In the genomic region with DNA sequence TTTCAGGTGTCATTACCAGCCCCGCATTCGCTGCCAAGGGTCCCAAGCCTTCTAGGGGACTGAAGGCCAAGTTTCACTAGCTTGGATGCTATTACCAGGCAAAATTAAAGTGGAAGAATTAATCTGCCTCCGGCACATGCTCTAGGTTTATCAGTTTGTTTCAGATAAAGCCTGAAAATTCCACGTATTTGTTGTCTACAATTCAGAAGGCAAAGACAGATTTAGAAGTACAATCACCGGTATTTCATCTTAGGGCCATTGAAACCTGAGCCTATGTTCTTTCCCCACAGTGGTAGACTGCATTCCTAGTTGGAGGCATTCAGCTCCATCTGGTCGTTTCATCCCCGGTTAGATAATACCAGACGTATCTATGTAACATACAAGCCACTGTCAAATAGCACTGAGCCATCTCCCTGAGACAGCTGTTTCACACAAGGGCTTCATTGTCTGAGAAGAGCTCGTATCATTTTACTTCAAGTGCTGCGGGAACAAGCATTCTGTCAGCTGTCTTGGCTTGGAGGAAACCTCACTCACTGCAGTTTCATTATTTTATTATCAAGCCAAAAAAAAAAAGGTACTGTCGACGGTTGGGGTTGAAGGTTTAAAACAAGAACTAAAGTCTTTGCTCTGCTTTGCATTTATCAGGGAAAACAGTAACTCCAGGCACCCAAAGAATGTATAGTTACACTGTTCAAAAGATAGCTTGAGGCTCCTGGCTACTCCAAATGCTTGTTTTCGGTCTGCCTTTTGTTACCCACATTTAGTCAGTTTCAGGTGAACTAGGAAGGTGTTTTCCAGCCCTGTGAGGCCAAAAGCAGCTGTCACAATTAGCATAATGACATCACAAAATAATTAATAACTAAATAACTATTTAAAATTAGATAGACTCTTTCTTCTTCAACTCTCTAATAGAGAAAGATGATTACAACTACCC, we compare ENCODE assay signal across 1 cellular context.
TF ChIP-seq lines count a peak whose summit lies in the region.

No MANE protein-coding gene starts in this region.

TF ChIP-seq in K562, 482 proteins besides CTCF, POLR2A, EP300 and RAD21 (continued from another document and continues in another):
- TF ChIP-seq, protein P1, sequence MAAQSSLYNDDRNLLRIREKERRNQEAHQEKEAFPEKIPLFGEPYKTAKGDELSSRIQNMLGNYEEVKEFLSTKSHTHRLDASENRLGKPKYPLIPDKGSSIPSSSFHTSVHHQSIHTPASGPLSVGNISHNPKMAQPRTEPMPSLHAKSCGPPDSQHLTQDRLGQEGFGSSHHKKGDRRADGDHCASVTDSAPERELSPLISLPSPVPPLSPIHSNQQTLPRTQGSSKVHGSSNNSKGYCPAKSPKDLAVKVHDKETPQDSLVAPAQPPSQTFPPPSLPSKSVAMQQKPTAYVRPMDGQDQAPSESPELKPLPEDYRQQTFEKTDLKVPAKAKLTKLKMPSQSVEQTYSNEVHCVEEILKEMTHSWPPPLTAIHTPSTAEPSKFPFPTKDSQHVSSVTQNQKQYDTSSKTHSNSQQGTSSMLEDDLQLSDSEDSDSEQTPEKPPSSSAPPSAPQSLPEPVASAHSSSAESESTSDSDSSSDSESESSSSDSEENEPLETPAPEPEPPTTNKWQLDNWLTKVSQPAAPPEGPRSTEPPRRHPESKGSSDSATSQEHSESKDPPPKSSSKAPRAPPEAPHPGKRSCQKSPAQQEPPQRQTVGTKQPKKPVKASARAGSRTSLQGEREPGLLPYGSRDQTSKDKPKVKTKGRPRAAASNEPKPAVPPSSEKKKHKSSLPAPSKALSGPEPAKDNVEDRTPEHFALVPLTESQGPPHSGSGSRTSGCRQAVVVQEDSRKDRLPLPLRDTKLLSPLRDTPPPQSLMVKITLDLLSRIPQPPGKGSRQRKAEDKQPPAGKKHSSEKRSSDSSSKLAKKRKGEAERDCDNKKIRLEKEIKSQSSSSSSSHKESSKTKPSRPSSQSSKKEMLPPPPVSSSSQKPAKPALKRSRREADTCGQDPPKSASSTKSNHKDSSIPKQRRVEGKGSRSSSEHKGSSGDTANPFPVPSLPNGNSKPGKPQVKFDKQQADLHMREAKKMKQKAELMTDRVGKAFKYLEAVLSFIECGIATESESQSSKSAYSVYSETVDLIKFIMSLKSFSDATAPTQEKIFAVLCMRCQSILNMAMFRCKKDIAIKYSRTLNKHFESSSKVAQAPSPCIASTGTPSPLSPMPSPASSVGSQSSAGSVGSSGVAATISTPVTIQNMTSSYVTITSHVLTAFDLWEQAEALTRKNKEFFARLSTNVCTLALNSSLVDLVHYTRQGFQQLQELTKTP (IDR thresholded peaks at IDR 0.05; ENCODE audit: low read depth in 1 of 2, partially characterized antibody in 2 of 2): peak in 1 of 2 experiments; percentile 38
- TF ChIP-seq, protein P2, sequence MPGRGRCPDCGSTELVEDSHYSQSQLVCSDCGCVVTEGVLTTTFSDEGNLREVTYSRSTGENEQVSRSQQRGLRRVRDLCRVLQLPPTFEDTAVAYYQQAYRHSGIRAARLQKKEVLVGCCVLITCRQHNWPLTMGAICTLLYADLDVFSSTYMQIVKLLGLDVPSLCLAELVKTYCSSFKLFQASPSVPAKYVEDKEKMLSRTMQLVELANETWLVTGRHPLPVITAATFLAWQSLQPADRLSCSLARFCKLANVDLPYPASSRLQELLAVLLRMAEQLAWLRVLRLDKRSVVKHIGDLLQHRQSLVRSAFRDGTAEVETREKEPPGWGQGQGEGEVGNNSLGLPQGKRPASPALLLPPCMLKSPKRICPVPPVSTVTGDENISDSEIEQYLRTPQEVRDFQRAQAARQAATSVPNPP (IDR thresholded peaks at IDR 0.05; ENCODE audit: borderline replicate concordance, insufficient read depth, insufficient read length): no peak
- peak; percentile 65 to 76; a peak in 3 of 4 replicates for TF ChIP-seq ARNT (IDR thresholded peaks at IDR 0.05)
- TF ChIP-seq NR2C2 (CRISPR knock-in tag; IDR thresholded peaks at IDR 0.05): no peak
- no peak for TF ChIP-seq NR2C2 (tag; IDR thresholded peaks at IDR 0.05)
- TF ChIP-seq NR1H2 (CRISPR knock-in tag; IDR thresholded peaks at IDR 0.05): no peak
- TF ChIP-seq NCOA4 (IDR thresholded peaks at IDR 0.05; ENCODE audit: partially characterized antibody): no peak
- TF ChIP-seq, protein P3, sequence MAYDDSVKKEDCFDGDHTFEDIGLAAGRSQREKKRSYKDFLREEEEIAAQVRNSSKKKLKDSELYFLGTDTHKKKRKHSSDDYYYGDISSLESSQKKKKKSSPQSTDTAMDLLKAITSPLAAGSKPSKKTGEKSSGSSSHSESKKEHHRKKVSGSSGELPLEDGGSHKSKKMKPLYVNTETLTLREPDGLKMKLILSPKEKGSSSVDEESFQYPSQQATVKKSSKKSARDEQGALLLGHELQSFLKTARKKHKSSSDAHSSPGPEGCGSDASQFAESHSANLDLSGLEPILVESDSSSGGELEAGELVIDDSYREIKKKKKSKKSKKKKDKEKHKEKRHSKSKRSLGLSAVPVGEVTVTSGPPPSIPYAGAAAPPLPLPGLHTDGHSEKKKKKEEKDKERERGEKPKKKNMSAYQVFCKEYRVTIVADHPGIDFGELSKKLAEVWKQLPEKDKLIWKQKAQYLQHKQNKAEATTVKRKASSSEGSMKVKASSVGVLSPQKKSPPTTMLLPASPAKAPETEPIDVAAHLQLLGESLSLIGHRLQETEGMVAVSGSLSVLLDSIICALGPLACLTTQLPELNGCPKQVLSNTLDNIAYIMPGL (CRISPR knock-in tag; IDR thresholded peaks at IDR 0.05): no peak
- TF ChIP-seq ZNF133 (CRISPR knock-in tag; IDR thresholded peaks at IDR 0.05): no peak
- no peak for TF ChIP-seq DDX20 (tag; IDR thresholded peaks at IDR 0.05; ENCODE audit: low read depth)
- peak; percentile 45; the same call in 1 of the 2 replicates for TF ChIP-seq NCOA1 (IDR thresholded peaks at IDR 0.05; ENCODE audit: low read depth)
- TF ChIP-seq, protein P4, sequence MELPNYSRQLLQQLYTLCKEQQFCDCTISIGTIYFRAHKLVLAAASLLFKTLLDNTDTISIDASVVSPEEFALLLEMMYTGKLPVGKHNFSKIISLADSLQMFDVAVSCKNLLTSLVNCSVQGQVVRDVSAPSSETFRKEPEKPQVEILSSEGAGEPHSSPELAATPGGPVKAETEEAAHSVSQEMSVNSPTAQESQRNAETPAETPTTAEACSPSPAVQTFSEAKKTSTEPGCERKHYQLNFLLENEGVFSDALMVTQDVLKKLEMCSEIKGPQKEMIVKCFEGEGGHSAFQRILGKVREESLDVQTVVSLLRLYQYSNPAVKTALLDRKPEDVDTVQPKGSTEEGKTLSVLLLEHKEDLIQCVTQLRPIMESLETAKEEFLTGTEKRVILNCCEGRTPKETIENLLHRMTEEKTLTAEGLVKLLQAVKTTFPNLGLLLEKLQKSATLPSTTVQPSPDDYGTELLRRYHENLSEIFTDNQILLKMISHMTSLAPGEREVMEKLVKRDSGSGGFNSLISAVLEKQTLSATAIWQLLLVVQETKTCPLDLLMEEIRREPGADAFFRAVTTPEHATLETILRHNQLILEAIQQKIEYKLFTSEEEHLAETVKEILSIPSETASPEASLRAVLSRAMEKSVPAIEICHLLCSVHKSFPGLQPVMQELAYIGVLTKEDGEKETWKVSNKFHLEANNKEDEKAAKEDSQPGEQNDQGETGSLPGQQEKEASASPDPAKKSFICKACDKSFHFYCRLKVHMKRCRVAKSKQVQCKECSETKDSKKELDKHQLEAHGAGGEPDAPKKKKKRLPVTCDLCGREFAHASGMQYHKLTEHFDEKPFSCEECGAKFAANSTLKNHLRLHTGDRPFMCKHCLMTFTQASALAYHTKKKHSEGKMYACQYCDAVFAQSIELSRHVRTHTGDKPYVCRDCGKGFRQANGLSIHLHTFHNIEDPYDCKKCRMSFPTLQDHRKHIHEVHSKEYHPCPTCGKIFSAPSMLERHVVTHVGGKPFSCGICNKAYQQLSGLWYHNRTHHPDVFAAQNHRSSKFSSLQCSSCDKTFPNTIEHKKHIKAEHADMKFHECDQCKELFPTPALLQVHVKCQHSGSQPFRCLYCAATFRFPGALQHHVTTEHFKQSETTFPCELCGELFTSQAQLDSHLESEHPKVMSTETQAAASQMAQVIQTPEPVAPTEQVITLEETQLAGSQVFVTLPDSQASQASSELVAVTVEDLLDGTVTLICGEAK (IDR thresholded peaks at IDR 0.05): peak; percentile 34; the same call in 1 of the 2 replicates
- TF ChIP-seq, protein P4 (CRISPR knock-in tag; IDR thresholded peaks at IDR 0.05): no peak
- TF ChIP-seq, protein P5, sequence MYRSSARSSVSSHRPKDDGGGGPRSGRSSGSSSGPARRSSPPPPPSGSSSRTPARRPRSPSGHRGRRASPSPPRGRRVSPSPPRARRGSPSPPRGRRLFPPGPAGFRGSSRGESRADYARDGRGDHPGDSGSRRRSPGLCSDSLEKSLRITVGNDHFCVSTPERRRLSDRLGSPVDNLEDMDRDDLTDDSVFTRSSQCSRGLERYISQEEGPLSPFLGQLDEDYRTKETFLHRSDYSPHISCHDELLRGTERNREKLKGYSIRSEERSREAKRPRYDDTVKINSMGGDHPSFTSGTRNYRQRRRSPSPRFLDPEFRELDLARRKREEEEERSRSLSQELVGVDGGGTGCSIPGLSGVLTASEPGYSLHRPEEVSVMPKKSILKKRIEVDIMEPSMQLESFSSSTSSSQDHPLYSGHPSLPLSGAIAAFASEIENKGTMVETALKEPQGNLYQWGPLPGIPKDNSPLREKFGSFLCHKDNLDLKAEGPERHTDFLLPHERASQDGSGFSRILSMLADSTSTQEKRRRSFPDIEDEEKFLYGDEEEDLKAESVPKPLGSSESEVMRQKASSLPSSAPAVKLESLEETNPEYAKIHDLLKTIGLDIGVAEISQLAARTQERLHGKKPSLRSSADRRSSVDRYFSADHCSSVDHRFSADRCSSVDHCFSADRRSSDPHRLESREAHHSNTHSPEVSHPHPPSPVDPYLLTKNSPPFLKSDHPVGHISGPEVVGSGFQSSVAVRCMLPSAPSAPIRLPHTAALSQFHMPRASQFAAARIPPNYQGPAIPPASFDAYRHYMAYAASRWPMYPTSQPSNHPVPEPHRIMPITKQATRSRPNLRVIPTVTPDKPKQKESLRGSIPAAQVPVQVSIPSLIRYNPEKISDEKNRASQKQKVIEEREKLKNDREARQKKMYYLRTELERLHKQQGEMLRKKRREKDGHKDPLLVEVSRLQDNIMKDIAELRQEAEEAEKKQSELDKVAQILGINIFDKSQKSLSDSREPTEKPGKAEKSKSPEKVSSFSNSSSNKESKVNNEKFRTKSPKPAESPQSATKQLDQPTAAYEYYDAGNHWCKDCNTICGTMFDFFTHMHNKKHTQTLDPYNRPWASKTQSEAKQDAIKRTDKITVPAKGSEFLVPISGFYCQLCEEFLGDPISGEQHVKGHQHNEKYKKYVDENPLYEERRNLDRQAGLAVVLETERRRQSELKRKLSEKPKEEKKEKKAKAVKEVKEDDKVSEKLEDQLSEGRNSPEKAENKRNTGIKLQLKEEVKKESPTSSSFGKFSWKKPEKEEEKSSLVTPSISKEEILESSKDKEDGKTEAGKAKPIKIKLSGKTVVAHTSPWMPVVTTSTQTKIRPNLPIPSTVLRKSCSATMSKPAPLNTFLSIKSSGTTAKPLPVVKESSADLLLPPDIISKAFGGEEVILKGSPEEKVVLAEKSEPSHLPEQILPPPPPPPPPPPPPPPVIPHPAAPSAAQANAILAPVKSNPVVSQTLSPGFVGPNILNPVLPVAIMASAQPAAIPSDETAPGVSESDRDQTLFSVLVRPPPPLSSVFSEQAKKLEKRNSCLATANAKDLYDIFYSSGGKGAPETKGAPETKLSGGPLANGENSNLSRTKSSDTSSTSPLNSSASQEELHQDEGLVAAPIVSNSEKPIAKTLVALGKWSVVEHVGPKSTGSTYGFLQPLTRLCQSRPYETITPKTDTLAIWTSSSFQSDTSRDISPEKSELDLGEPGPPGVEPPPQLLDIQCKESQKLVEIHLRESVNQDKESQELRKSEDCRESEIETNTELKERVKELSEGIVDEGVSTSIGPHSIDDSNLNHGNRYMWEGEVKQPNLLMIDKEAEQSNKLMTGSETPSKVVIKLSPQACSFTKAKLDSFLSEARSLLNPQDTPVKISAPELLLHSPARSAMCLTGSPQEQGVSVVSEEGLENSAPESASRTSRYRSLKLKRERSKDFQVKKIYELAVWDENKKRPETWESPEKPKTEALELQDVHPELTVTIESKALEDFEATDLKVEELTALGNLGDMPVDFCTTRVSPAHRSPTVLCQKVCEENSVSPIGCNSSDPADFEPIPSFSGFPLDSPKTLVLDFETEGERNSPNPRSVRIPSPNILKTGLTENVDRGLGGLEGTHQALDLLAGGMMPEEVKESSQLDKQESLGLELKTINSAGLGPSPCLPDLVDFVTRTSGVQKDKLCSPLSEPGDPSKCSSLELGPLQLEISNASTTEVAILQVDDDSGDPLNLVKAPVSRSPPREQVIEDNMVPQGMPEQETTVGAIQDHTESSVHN (IDR thresholded peaks at IDR 0.05; ENCODE audit: borderline replicate concordance in 1 of 2, low read depth in 1 of 2): no peak
- TF ChIP-seq, protein P6, sequence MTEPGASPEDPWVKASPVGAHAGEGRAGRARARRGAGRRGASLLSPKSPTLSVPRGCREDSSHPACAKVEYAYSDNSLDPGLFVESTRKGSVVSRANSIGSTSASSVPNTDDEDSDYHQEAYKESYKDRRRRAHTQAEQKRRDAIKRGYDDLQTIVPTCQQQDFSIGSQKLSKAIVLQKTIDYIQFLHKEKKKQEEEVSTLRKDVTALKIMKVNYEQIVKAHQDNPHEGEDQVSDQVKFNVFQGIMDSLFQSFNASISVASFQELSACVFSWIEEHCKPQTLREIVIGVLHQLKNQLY (CRISPR knock-in tag; conservative IDR thresholded peaks at IDR 0.05): no peak
- TF ChIP-seq PRPF4 (IDR thresholded peaks at IDR 0.05; ENCODE audit: insufficient read depth, low read depth, low read length, poor library complexity, severe bottlenecking): no peak
- no peak for TF ChIP-seq ZFPM2 (CRISPR knock-in tag; IDR thresholded peaks at IDR 0.05)
